In genomic region chr19:48195106-48195830, GRCh38 we compare ENCODE assay signal across 1 cellular context.
TF ChIP-seq lines count a peak whose summit lies in the region.

No MANE protein-coding gene starts in this region.

TF ChIP-seq in K562, 482 proteins besides CTCF, POLR2A, EP300 and RAD21 (continued from another document):
- no peak for TF ChIP-seq MGA (IDR thresholded peaks at IDR 0.05)
